16 cellular contexts compared by ENCODE assay signal in the genomic region with DNA sequence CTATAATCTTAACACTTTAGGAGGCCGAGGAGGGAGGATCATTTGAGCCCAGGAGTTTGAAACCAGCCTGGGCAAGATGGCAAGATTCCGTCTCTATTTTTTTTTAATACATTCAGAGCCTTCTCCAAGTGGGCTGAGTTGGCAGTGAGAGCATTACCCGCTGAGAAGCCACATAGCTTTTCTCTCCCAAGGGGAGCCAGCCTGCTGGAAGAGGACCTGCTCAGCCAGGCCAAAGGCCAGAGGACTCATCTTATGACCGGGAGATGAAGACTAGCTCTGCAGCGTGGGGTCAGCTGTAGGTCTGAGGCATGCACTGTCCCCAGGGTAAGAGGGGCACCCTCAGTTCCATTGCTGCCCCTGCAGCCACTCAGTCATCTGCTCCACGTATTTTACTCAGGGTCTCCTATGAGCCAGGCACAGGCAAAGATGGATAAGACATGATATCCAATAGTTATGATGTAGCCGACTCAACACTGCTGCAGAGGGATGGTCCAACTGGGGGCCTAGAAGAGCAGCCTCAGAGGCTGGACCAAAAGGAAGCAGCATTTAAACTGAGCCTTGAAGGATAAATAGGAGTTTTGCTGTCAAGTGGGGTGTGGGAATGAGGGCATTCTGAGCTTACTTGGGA. TPM values are rescaled to one million over a fixed set of nuclear protein-coding genes. Genes with fewer than 3 reads are reported as not detected.
DNase-seq lines count a peak whose midpoint lies in the region; ATAC-seq and TF ChIP-seq lines count a peak whose summit lies in the region.
"Had no signal": no experiment of that assay in that cellular context is flagged by ENCODE, and none has a peak within 500 bp of the region (broad histone marks: within the 10 kb centered on the region; RNA-seq: fewer than 3 reads in every experiment).

No MANE protein-coding gene starts in this region.

- TF ChIP-seq EP300 in gastroesophageal sphincter (IDR thresholded peaks at IDR 0.05): no peak

- CTCF ChIA-PET in activated CD8-positive, alpha-beta memory T cell treated with anti-CD3 and anti-CD28 coated beads, Interleukin-2, amount 10 ng/mL, durations not matched to agents 7 days and 5 days (lab: Charles Lee): interaction anchor here (1.6 to 15.3 kb wide), 3 partner anchors 10 to 157 kb away, joined by 3 to 355 read pairs (median 48); a partner anchor contains a TSS
- CTCF ChIA-PET in T-cell (lab: Charles Lee): interaction anchor here in 1 of 2 donors (1.0 to 1.3 kb wide), 2 partner anchors 10 to 21 kb away, joined by 3 to 4 read pairs; no protein-coding TSS in a partner anchor

- POLR2A ChIA-PET in T-cell (lab: Charles Lee): no interaction called here

- peaks cover 50% of the 10 kb centered on the region for H3K27me3 Mint-ChIP-seq in activated CD8-positive, alpha-beta memory T cell treated with anti-CD3 and anti-CD28 coated beads, Interleukin-2, amount 10 ng/mL, durations not matched to agents 7 days and 5 days
- H3K27me3 Mint-ChIP-seq in T-cell: peaks cover 20 to 40% of the 10 kb centered on the region in 2 donors
- H3K27me3 Mint-ChIP-seq in stimulated activated memory B cell treated with anti-CD40 and anti-IgM and Interleukin-4, amounts not matched to agents 10 μg/mL and 1 μg/mL and 100 μg/mL, for 72 hours: peaks cover 40% of the 10 kb centered on the region

- peaks cover 11% of the 10 kb centered on the region for H3K4me1 Mint-ChIP-seq in activated CD8-positive, alpha-beta memory T cell treated with anti-CD3 and anti-CD28 coated beads, Interleukin-2, amount 10 ng/mL, durations not matched to agents 7 days and 5 days
- H3K4me1 Mint-ChIP-seq in T-cell: peaks cover 13 to 21% (median 18%) of the 10 kb centered on the region in 3 donors
- H3K4me1 Mint-ChIP-seq in stimulated activated memory B cell treated with anti-CD40 and anti-IgM and Interleukin-4, amounts not matched to agents 10 μg/mL and 1 μg/mL and 100 μg/mL, for 72 hours: peaks cover 31% of the 10 kb centered on the region

- DNase-seq in activated CD8-positive, alpha-beta memory T cell treated with anti-CD3 and anti-CD28 coated beads, Interleukin-2, amount 10 ng/mL, durations not matched to agents 7 days and 5 days: no peak
- no peak for DNase-seq in activated CD8-positive, alpha-beta memory T cell treated with anti-CD3 and anti-CD28 coated beads for 24 hours
- DNase-seq in T-cell: no peak
- DNase-seq in MV-4-11 (lab: John Stamatoyannopoulos, UW): no peak
- no peak for DNase-seq in occipital lobe (lab: John Stamatoyannopoulos, UW)
- DNase-seq: activated CD4-positive, alpha-beta T cell treated with anti-CD3 and anti-CD28 coated beads, Interleukin-2, amount 50 U/mL, for 4 hours; dorsolateral prefrontal cortex; foreskin fibroblast; islet precursor cell; PC-9; spleen; trophoblast cell had no signal

- no peaks in the 10 kb centered on the region for H3K27me3 ChIP-seq in gastroesophageal sphincter
- H3K27me3 ChIP-seq: dorsolateral prefrontal cortex had no signal

- H3K27ac Mint-ChIP-seq in activated CD8-positive, alpha-beta memory T cell treated with anti-CD3 and anti-CD28 coated beads, Interleukin-2, amount 10 ng/mL, durations not matched to agents 7 days and 5 days: no peak overlapping the region
- peak overlapping the region in 1 of 2 donors; percentile 29 for H3K27ac Mint-ChIP-seq in T-cell
- H3K27ac Mint-ChIP-seq in stimulated activated memory B cell treated with anti-CD40 and anti-IgM and Interleukin-4, amounts not matched to agents 10 μg/mL and 1 μg/mL and 100 μg/mL, for 72 hours: no peak overlapping the region

- H3K27ac ChIP-seq in gastroesophageal sphincter: peak overlapping the region; percentile 97 to 99 (median 98)
- H3K27ac ChIP-seq: PC-9 had no signal

- WGBS in gastroesophageal sphincter (ENCODE audit: low coverage in 1 of 2), 2 donors: 65 to 80% methylated on average over 3 of the region's 7 CpGs

- H3K36me3 ChIP-seq in gastroesophageal sphincter: no peaks in the 10 kb centered on the region
- H3K36me3 ChIP-seq: spleen had no signal

- TF ChIP-seq POLR2A in gastroesophageal sphincter (IDR thresholded peaks at IDR 0.05): no peak

- H3K4me3 Mint-ChIP-seq in activated CD8-positive, alpha-beta memory T cell treated with anti-CD3 and anti-CD28 coated beads, Interleukin-2, amount 10 ng/mL, durations not matched to agents 7 days and 5 days: peak overlapping the region; percentile 10
- H3K4me3 Mint-ChIP-seq in T-cell: peak overlapping the region; percentile 50 to 98 (median 70)
- peak overlapping the region; percentile 33 for H3K4me3 Mint-ChIP-seq in stimulated activated memory B cell treated with anti-CD40 and anti-IgM and Interleukin-4, amounts not matched to agents 10 μg/mL and 1 μg/mL and 100 μg/mL, for 72 hours

- H3K4me1 ChIP-seq in gastroesophageal sphincter: peaks cover 5 to 88% (median 49%) of the 10 kb centered on the region in 3 donors

- no peaks in the 10 kb centered on the region for H3K36me3 Mint-ChIP-seq in activated CD8-positive, alpha-beta memory T cell treated with anti-CD3 and anti-CD28 coated beads, Interleukin-2, amount 10 ng/mL, durations not matched to agents 7 days and 5 days
- H3K36me3 Mint-ChIP-seq in T-cell: no peaks in the 10 kb centered on the region
- no peaks in the 10 kb centered on the region for H3K36me3 Mint-ChIP-seq in stimulated activated memory B cell treated with anti-CD40 and anti-IgM and Interleukin-4, amounts not matched to agents 10 μg/mL and 1 μg/mL and 100 μg/mL, for 72 hours

- ATAC-seq in activated CD8-positive, alpha-beta memory T cell treated with anti-CD3 and anti-CD28 coated beads, Interleukin-2, amount 10 ng/mL, durations not matched to agents 7 days and 5 days: no peak
- ATAC-seq in T-cell (replicated peaks in 1 of 4): no peak
- no peak for ATAC-seq in gastroesophageal sphincter
- ATAC-seq in stimulated activated memory B cell treated with anti-CD40 and anti-IgM and Interleukin-4, amounts not matched to agents 10 μg/mL and 1 μg/mL and 100 μg/mL, for 72 hours: no peak
- no peak for ATAC-seq in GM21786 (IDR thresholded peaks at IDR 0.05; ENCODE audit: unreplicated experiment)
- ATAC-seq: A549 had no signal

- H3K9me3 ChIP-seq in gastroesophageal sphincter: no peaks in the 10 kb centered on the region
- H3K9me3 ChIP-seq: A549, spleen had no signal

- H3K4me3 ChIP-seq in gastroesophageal sphincter: no peak overlapping the region
- H3K4me3 ChIP-seq: A549, dorsolateral prefrontal cortex, PC-9, spleen had no signal

- no peak for TF ChIP-seq CTCF in gastroesophageal sphincter (IDR thresholded peaks at IDR 0.05)

- H3K9me3 Mint-ChIP-seq in activated CD8-positive, alpha-beta memory T cell treated with anti-CD3 and anti-CD28 coated beads, Interleukin-2, amount 10 ng/mL, durations not matched to agents 7 days and 5 days (ENCODE audit: low read depth): no peaks in the 10 kb centered on the region
- H3K9me3 Mint-ChIP-seq in T-cell: no peaks in the 10 kb centered on the region
- no peaks in the 10 kb centered on the region for H3K9me3 Mint-ChIP-seq in stimulated activated memory B cell treated with anti-CD40 and anti-IgM and Interleukin-4, amounts not matched to agents 10 μg/mL and 1 μg/mL and 100 μg/mL, for 72 hours

RNA-seq across cellular contexts. Expression of a gene that starts 1.8 kb away (rescaled TPM):
- 1 to 10 TPM; 2.8 to 3.0 TPM for total RNA-seq in activated CD8-positive, alpha-beta memory T cell treated with anti-CD3 and anti-CD28 coated beads, Interleukin-2, amount 10 ng/mL, durations not matched to agents 7 days and 5 days
- total RNA-seq in T-cell (1 to 10 TPM; 1.3 to 2.4 (median 1.5) TPM), gastroesophageal sphincter (100 to 1,000 TPM in 1 of 4 donors, 10 to 100 TPM in 3; 33.8 to 126 (median 58.7) TPM), occipital lobe (3.4 TPM)

RNA-seq across cellular contexts. Expression of a gene that starts 24.7 kb away (rescaled TPM):
- 1 to 10 TPM; 1.8 to 1.9 TPM for total RNA-seq in activated CD8-positive, alpha-beta memory T cell treated with anti-CD3 and anti-CD28 coated beads, Interleukin-2, amount 10 ng/mL, durations not matched to agents 7 days and 5 days
- total RNA-seq in T-cell (10 to 100 TPM in 1 of 5 donors, 1 to 10 TPM in 4; 2.4 to 10.0 (median 3.6) TPM), gastroesophageal sphincter (100 to 1,000 TPM in 1 of 4 donors, 10 to 100 TPM in 3; 34.2 to 136 (median 45.4) TPM), occipital lobe (1.1 TPM)

RNA-seq across cellular contexts. Expression of a gene that starts 25.2 kb away (rescaled TPM):
- total RNA-seq in activated CD8-positive, alpha-beta memory T cell treated with anti-CD3 and anti-CD28 coated beads, Interleukin-2, amount 10 ng/mL, durations not matched to agents 7 days and 5 days: 10 to 100 TPM; 31.4 to 32.8 TPM
- 10 to 100 TPM; 57.6 to 68.0 (median 60.0) TPM for total RNA-seq in T-cell
- 10 to 100 TPM in 3 of 4 donors, 1 to 10 TPM in 1; 6.7 to 24.2 (median 19.2) TPM for total RNA-seq in gastroesophageal sphincter
- total RNA-seq in occipital lobe: 49.0 TPM

Comparison
In these comparisons a context has a peak if more than half of its experiments do, and no peak if none do; other contexts are left out.
1. H3K4me3 Mint-ChIP-seq: peak in every context shown above with its lines; median percentile 70 in T-cell; 33 in stimulated activated memory B cell treated with anti-CD40 and anti-IgM and Interleukin-4, amounts not matched to agents 10 μg/mL and 1 μg/mL and 100 μg/mL, for 72 hours; 10 in activated CD8-positive, alpha-beta memory T cell treated with anti-CD3 and anti-CD28 coated beads, Interleukin-2, amount 10 ng/mL, durations not matched to agents 7 days and 5 days.